Comparison of ENCODE assay signal across 2 cellular contexts in genomic region chr5:157280511-157280910, GRCh38.
TF ChIP-seq lines count a peak whose summit lies in the region.

No MANE protein-coding gene starts in this region.

TF ChIP-seq in SK-N-SH, 30 proteins besides CTCF, POLR2A, EP300 and RAD21 (continued from another document):
- no peak for TF ChIP-seq ZBTB33 (IDR thresholded peaks at IDR 0.05; ENCODE audit: borderline replicate concordance, low read depth)
- TF ChIP-seq NRF1 (IDR thresholded peaks at IDR 0.05; ENCODE audit: low read depth, low read length) = no peak

TF ChIP-seq in SK-N-SH treated with all-trans-retinoic acid at 6 μM for 48 hours, 23 proteins besides CTCF, POLR2A, EP300 and RAD21 (continued from another document):
- TF ChIP-seq TSHZ2 (CRISPR knock-in tag; IDR thresholded peaks at IDR 0.05) (no peak), ZFP3 (CRISPR knock-in tag; IDR thresholded peaks at IDR 0.05) (no peak), CREB5 (CRISPR knock-in tag; IDR thresholded peaks at IDR 0.05; ENCODE audit: low read depth) (no peak), POU6F1 (CRISPR knock-in tag; IDR thresholded peaks at IDR 0.05; ENCODE audit: borderline replicate concordance, low read depth) (no peak), SNAI2 (CRISPR knock-in tag; IDR thresholded peaks at IDR 0.05) (no peak), OSR1 (CRISPR knock-in tag; IDR thresholded peaks at IDR 0.05) (no peak), ZC3H10 (CRISPR knock-in tag; IDR thresholded peaks at IDR 0.05) (no peak), PPARA (CRISPR knock-in tag; IDR thresholded peaks at IDR 0.05; ENCODE audit: borderline replicate concordance) (no peak), ZNF565 (CRISPR knock-in tag; conservative IDR thresholded peaks at IDR 0.05; ENCODE audit: low read depth) (no peak), CSRNP3 (CRISPR knock-in tag; IDR thresholded peaks at IDR 0.05) (no peak), ZFP30 (CRISPR knock-in tag; IDR thresholded peaks at IDR 0.05) (no peak), TCF4 (CRISPR knock-in tag; IDR thresholded peaks at IDR 0.05; ENCODE audit: borderline replicate concordance) (no peak), TOX (CRISPR knock-in tag; IDR thresholded peaks at IDR 0.05; ENCODE audit: borderline replicate concordance) (no peak), ZNF70 (CRISPR knock-in tag; IDR thresholded peaks at IDR 0.05) (no peak), BACH2 (CRISPR knock-in tag; IDR thresholded peaks at IDR 0.05; ENCODE audit: borderline replicate concordance) (no peak), RARB (CRISPR knock-in tag; IDR thresholded peaks at IDR 0.05) (no peak)
